Comparison of ENCODE assay signal across 36 cellular contexts in the genomic region with DNA sequence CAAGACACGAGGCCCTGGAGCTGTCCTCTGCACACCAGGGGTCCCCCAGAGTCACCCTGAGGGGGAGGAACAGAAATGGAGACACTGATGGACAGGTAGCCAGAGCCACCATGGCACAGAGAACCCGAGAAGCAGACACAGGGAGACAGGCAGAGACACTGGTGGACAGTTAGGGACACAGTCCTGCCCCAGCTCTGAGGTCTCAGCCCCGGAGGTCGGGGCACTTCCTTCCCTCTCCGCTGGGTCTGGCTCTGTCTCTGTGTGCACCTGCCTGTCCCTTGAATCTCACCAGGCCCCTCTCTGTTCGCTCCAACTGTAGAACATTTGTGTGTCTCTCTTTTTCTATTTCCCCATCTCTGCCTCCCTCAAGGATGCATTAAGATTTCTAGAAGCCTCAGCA. TPM values are rescaled to one million over a fixed set of nuclear protein-coding genes. Genes with fewer than 3 reads are reported as not detected.
"Had no signal": no experiment of that assay in that cellular context is flagged by ENCODE, and none has a peak within 500 bp of the region (broad histone marks: within the 10 kb centered on the region; RNA-seq: fewer than 3 reads in every experiment).

No MANE protein-coding gene starts in this region.

- H3K27ac ChIP-seq: heart left ventricle, left ventricle myocardium inferior, ovary, right atrium auricular region, right lobe of liver, stomach, testis, thyroid gland, transverse colon, upper lobe of left lung had no signal

- H3K9me3 Mint-ChIP-seq: natural killer cell treated with Interleukin-12 subunit alpha and Interleukin-12 subunit beta and Interleukin-15 and Interleukin-18, amount 100 ng/mL, for 72 hours had no signal

- H3K4me3 Mint-ChIP-seq: immature natural killer cell; memory B cell; naive thymus-derived CD4-positive, alpha-beta T cell; natural killer cell treated with Interleukin-12 subunit alpha and Interleukin-12 subunit beta and Interleukin-15 and Interleukin-18, amount 100 ng/mL, for 72 hours; stimulated activated memory B cell treated with anti-CD40 and anti-IgM and Interleukin-4, amounts not matched to agents 10 μg/mL and 1 μg/mL and 100 μg/mL, for 72 hours had no signal

- H3K4me2 ChIP-seq: smooth muscle cell had no signal

- H3K9me3 ChIP-seq: mucosa of descending colon, ovary, testis, thyroid gland had no signal

- ATAC-seq: heart left ventricle; mucosa of descending colon; naive thymus-derived CD4-positive, alpha-beta T cell; natural killer cell treated with Interleukin-12 subunit alpha and Interleukin-12 subunit beta and Interleukin-15 and Interleukin-18, amount 100 ng/mL, for 72 hours; stimulated activated memory B cell treated with anti-CD40 and anti-IgM and Interleukin-4, amounts not matched to agents 10 μg/mL and 1 μg/mL and 100 μg/mL, for 72 hours; stimulated activated naive CD8-positive, alpha-beta T cell treated with anti-CD3 and anti-CD28 coated beads, Interleukin-15, Interleukin-2, amounts not matched to agents 100 U/mL and 50 U/mL, for 24 hours had no signal

- H3K4me1 ChIP-seq: right lobe of liver, stomach, testis, thyroid gland, transverse colon, upper lobe of left lung had no signal

- FAIRE-seq: islet of Langerhans, urothelium cell line had no signal

- H3K4me1 Mint-ChIP-seq: immature natural killer cell; stimulated activated memory B cell treated with anti-CD40 and anti-IgM and Interleukin-4, amounts not matched to agents 10 μg/mL and 1 μg/mL and 100 μg/mL, for 72 hours had no signal

- DNase-seq: heart left ventricle; hypothalamus; immature natural killer cell; left ventricle myocardium inferior; midbrain; mucosa of descending colon; naive thymus-derived CD4-positive, alpha-beta T cell; nucleus accumbens; ovary; right lobe of liver; stimulated activated CD4-positive, alpha-beta T cell treated with anti-CD3 and anti-CD28 coated beads, Interleukin-1b, Interleukin-23, amount 100 ng/mL, for 48 hours; stimulated activated CD4-positive, alpha-beta T cell treated with anti-CD3 and anti-CD28 coated beads, Interleukin-2, amount 100 ng/mL, for 48 hours; stimulated activated CD4-positive, alpha-beta T cell treated with anti-CD3 and anti-CD28 coated beads, Interleukin-4, amount 100 ng/mL, for 4 hours; stimulated activated CD8-positive, alpha-beta memory T cell treated with anti-CD3 and anti-CD28 coated beads, Interleukin-4, amount 100 ng/mL, for 48 hours; stimulated activated naive CD8-positive, alpha-beta T cell treated with anti-CD3 and anti-CD28 coated beads, Interleukin-15, Interleukin-2, amounts not matched to agents 100 U/mL and 50 U/mL, for 24 hours; stomach; testis; thyroid gland; transverse colon; upper lobe of left lung had no signal

- H3K36me3 Mint-ChIP-seq: stimulated activated memory B cell treated with anti-CD40 and anti-IgM and Interleukin-4, amounts not matched to agents 10 μg/mL and 1 μg/mL and 100 μg/mL, for 72 hours had no signal

- H3K36me3 ChIP-seq: heart left ventricle, left ventricle myocardium inferior, ovary, right atrium auricular region, right lobe of liver, stomach, thyroid gland, transverse colon, upper lobe of left lung had no signal

- H3K27me3 ChIP-seq: heart left ventricle, ovary, right atrium auricular region, right lobe of liver, testis, thyroid gland, upper lobe of left lung had no signal

- H3K27ac Mint-ChIP-seq: memory B cell; natural killer cell treated with Interleukin-12 subunit alpha and Interleukin-12 subunit beta and Interleukin-15 and Interleukin-18, amount 100 ng/mL, for 72 hours; progenitor cell of endocrine pancreas; stimulated activated memory B cell treated with anti-CD40 and anti-IgM and Interleukin-4, amounts not matched to agents 10 μg/mL and 1 μg/mL and 100 μg/mL, for 72 hours had no signal

- H3K4me3 ChIP-seq: heart left ventricle, left ventricle myocardium inferior, lung, mucosa of descending colon, ovary, right atrium auricular region, right lobe of liver, smooth muscle cell, stomach, testis, thyroid gland, transverse colon, upper lobe of left lung had no signal

RNA-seq across cellular contexts. Expression of a gene that starts 4.6 kb away (rescaled TPM):
- total RNA-seq: kidney epithelial cell, mesenteric fat pad, myocyte, pulmonary artery endothelial cell, renal cortical epithelial cell, skeletal muscle tissue, stomach, thyroid gland had no signal
- polyA plus RNA-seq: immature natural killer cell; naive thymus-derived CD4-positive, alpha-beta T cell; neural cell had no signal

RNA-seq across cellular contexts. Expression of a gene that starts 13.2 kb away (rescaled TPM):
- total RNA-seq: left ventricle myocardium inferior; mesenteric fat pad; myocyte; naive thymus-derived CD4-positive, alpha-beta T cell; natural killer cell treated with Interleukin-12 subunit alpha and Interleukin-12 subunit beta and Interleukin-15 and Interleukin-18, amount 100 ng/mL, for 72 hours; pulmonary artery endothelial cell; renal cortical epithelial cell; right atrium auricular region; right lobe of liver; skeletal muscle tissue had no signal
- polyA plus RNA-seq: immature natural killer cell; naive thymus-derived CD4-positive, alpha-beta T cell; neural cell had no signal

RNA-seq across cellular contexts. Expression of a gene that starts 43.3 kb away (rescaled TPM):
- total RNA-seq: heart left ventricle; kidney epithelial cell; left ventricle myocardium inferior; mesenteric fat pad; myocyte; naive thymus-derived CD4-positive, alpha-beta T cell; natural killer cell treated with Interleukin-12 subunit alpha and Interleukin-12 subunit beta and Interleukin-15 and Interleukin-18, amount 100 ng/mL, for 72 hours; ovary; pulmonary artery endothelial cell; renal cortical epithelial cell; right atrium auricular region; right lobe of liver; skeletal muscle tissue; stomach; thyroid gland had no signal
- polyA plus RNA-seq: heart left ventricle; immature natural killer cell; naive thymus-derived CD4-positive, alpha-beta T cell; neural cell; ovary had no signal

RNA-seq across cellular contexts. Expression of a gene that starts 46.6 kb away (rescaled TPM):
- total RNA-seq: myocyte, progenitor cell of endocrine pancreas, pulmonary artery endothelial cell, renal cortical epithelial cell, smooth muscle cell had no signal
- polyA plus RNA-seq: neural cell, smooth muscle cell had no signal
